In genomic region chr12:122308811-122309210, GRCh38 we compare ENCODE assay signal across 17 cellular contexts.
"Had no signal": no experiment of that assay in that cellular context is flagged by ENCODE, and none has a peak within 500 bp of the region (broad histone marks: within the 10 kb centered on the region; RNA-seq: fewer than 3 reads in every experiment).

No MANE protein-coding gene starts in this region.

- H3K4me3 ChIP-seq: lower lobe of right lung, skin epidermis, tibial artery, vagina had no signal

- H3K4me1 Mint-ChIP-seq: activated CD4-positive, alpha-beta memory T cell treated with anti-CD3 and anti-CD28 coated beads, Interleukin-2, amount 10 ng/mL, durations not matched to agents 7 days and 5 days; activated naive CD8-positive, alpha-beta T cell treated with anti-CD3 and anti-CD28 coated beads, Interleukin-2, amount 10 ng/mL, durations not matched to agents 7 days and 5 days; immature natural killer cell had no signal

- ATAC-seq: activated T-cell treated with anti-CD3 and anti-CD28 coated beads, Interleukin-2, amount 50 U/mL, for 72 hours; effector memory CD8-positive, alpha-beta T cell; left cardiac atrium; lower lobe of right lung had no signal

- DNase-seq: activated CD4-positive, alpha-beta memory T cell treated with anti-CD3 and anti-CD28 coated beads, Interleukin-2, amount 10 ng/mL, durations not matched to agents 7 days and 5 days; activated CD8-positive, alpha-beta memory T cell treated with anti-CD3 and anti-CD28 coated beads, Interleukin-2, amount 50 U/mL, for 4 hours; activated gamma-delta T cell treated with Interleukin-2 at 50 U/mL for 16 hours; activated naive CD8-positive, alpha-beta T cell treated with anti-CD3 and anti-CD28 coated beads, Interleukin-2, amount 10 ng/mL, durations not matched to agents 7 days and 5 days; activated T-cell treated with anti-CD3 and anti-CD28 coated beads, Interleukin-2, amount 50 U/mL, for 72 hours; central memory CD4-positive, alpha-beta T cell; cortex of kidney; effector memory CD8-positive, alpha-beta T cell; immature natural killer cell; left cardiac atrium; lower lobe of right lung; midbrain; retina; T1000; tibial artery had no signal

- H3K27me3 Mint-ChIP-seq: activated CD4-positive, alpha-beta memory T cell treated with anti-CD3 and anti-CD28 coated beads, Interleukin-2, amount 10 ng/mL, durations not matched to agents 7 days and 5 days; activated naive CD8-positive, alpha-beta T cell treated with anti-CD3 and anti-CD28 coated beads, Interleukin-2, amount 10 ng/mL, durations not matched to agents 7 days and 5 days; effector memory CD8-positive, alpha-beta T cell had no signal

- H3K4me3 Mint-ChIP-seq: activated CD4-positive, alpha-beta memory T cell treated with anti-CD3 and anti-CD28 coated beads, Interleukin-2, amount 10 ng/mL, durations not matched to agents 7 days and 5 days; activated naive CD8-positive, alpha-beta T cell treated with anti-CD3 and anti-CD28 coated beads, Interleukin-2, amount 10 ng/mL, durations not matched to agents 7 days and 5 days; activated T-cell treated with anti-CD3 and anti-CD28 coated beads, Interleukin-2, amount 50 U/mL, for 72 hours; effector memory CD8-positive, alpha-beta T cell; immature natural killer cell had no signal

- H3K27ac Mint-ChIP-seq: activated CD4-positive, alpha-beta memory T cell treated with anti-CD3 and anti-CD28 coated beads, Interleukin-2, amount 10 ng/mL, durations not matched to agents 7 days and 5 days; activated naive CD8-positive, alpha-beta T cell treated with anti-CD3 and anti-CD28 coated beads, Interleukin-2, amount 10 ng/mL, durations not matched to agents 7 days and 5 days; activated T-cell treated with anti-CD3 and anti-CD28 coated beads, Interleukin-2, amount 50 U/mL, for 72 hours; effector memory CD8-positive, alpha-beta T cell; immature natural killer cell had no signal

- H3K9me3 Mint-ChIP-seq: activated CD4-positive, alpha-beta memory T cell treated with anti-CD3 and anti-CD28 coated beads, Interleukin-2, amount 10 ng/mL, durations not matched to agents 7 days and 5 days; activated naive CD8-positive, alpha-beta T cell treated with anti-CD3 and anti-CD28 coated beads, Interleukin-2, amount 10 ng/mL, durations not matched to agents 7 days and 5 days; activated T-cell treated with anti-CD3 and anti-CD28 coated beads, Interleukin-2, amount 50 U/mL, for 72 hours; effector memory CD8-positive, alpha-beta T cell; immature natural killer cell had no signal
